Comparison of ENCODE assay signal across 27 cellular contexts in genomic region chr20:47597090-47597489, GRCh38.
"Had no signal": no experiment of that assay in that cellular context is flagged by ENCODE, and none has a peak within 500 bp of the region (broad histone marks: within the 10 kb centered on the region; RNA-seq: fewer than 3 reads in every experiment).

No MANE protein-coding gene starts in this region.

- H3K9me3 ChIP-seq: adrenal gland, body of pancreas, esophagus muscularis mucosa, heart left ventricle, mucosa of descending colon, pancreas, psoas muscle, right atrium auricular region, uterus had no signal

- H3K4me1 ChIP-seq: body of pancreas, foreskin keratinocyte, right atrium auricular region, uterus had no signal

- H3K27me3 Mint-ChIP-seq: activated naive CD8-positive, alpha-beta T cell treated with anti-CD3 and anti-CD28 coated beads for 36 hours; stimulated activated naive CD8-positive, alpha-beta T cell treated with anti-CD3 and anti-CD28 coated beads, Interleukin-15, amount 100 ng/mL, for 72 hours; T-cell; type B pancreatic cell had no signal

- H3K4me3 ChIP-seq: adrenal gland, body of pancreas, esophagus muscularis mucosa, heart left ventricle, lung, mucosa of descending colon, pancreas, psoas muscle, right atrium auricular region, uterus had no signal

- DNase-seq: activated CD4-positive, CD25-positive, alpha-beta regulatory T cell treated with anti-CD3 and anti-CD28 coated beads, Interleukin-2, amount 50 U/mL, for 72 hours; activated naive CD4-positive, alpha-beta T cell treated with Interleukin-2 at 50 U/mL for 16 hours; activated naive CD8-positive, alpha-beta T cell treated with anti-CD3 and anti-CD28 coated beads for 36 hours; activated T-cell treated with anti-CD3 and anti-CD28 coated beads, Interleukin-2, amount 50 U/mL, for 72 hours; adrenal gland; aorta; body of pancreas; dermis blood vessel endothelial cell; effector CD4-positive, alpha-beta T cell; foreskin keratinocyte; heart left ventricle; hypothalamus; mucosa of descending colon; pancreas; psoas muscle; stimulated activated CD4-positive, alpha-beta T cell treated with anti-CD3 and anti-CD28 coated beads, Interleukin-15, amount 100 ng/mL, for 24 hours; stimulated activated CD4-positive, alpha-beta T cell treated with anti-CD3 and anti-CD28 coated beads, Interleukin-2, amount 100 ng/mL, for 24 hours; stimulated activated naive CD8-positive, alpha-beta T cell treated with anti-CD3 and anti-CD28 coated beads, Interleukin-15, amount 100 ng/mL, for 72 hours; substantia nigra; T-cell; T-helper 9 cell; uterus had no signal

- H3K9me3 Mint-ChIP-seq: activated T-cell treated with anti-CD3 and anti-CD28 coated beads, Interleukin-2, amount 50 U/mL, for 72 hours; stimulated activated naive CD8-positive, alpha-beta T cell treated with anti-CD3 and anti-CD28 coated beads, Interleukin-15, amount 100 ng/mL, for 72 hours; T-cell had no signal

- H3K27ac Mint-ChIP-seq: activated naive CD8-positive, alpha-beta T cell treated with anti-CD3 and anti-CD28 coated beads for 36 hours; T-cell; type B pancreatic cell had no signal

- H3K27ac ChIP-seq: adrenal gland, body of pancreas, esophagus muscularis mucosa, foreskin keratinocyte, heart left ventricle, pancreas, psoas muscle, right atrium auricular region, uterus, VCaP had no signal

- ATAC-seq: activated T-cell treated with anti-CD3 and anti-CD28 coated beads, Interleukin-2, amount 50 U/mL, for 72 hours; body of pancreas; foreskin keratinocyte; heart left ventricle; mucosa of descending colon; pancreas; psoas muscle; stimulated activated naive CD8-positive, alpha-beta T cell treated with anti-CD3 and anti-CD28 coated beads, Interleukin-15, amount 100 ng/mL, for 72 hours; T-cell had no signal

- H3K27me3 ChIP-seq: adrenal gland, body of pancreas, esophagus muscularis mucosa, foreskin keratinocyte, heart left ventricle, pancreas, right atrium auricular region, uterus had no signal

- H3K4me3 Mint-ChIP-seq: activated naive CD8-positive, alpha-beta T cell treated with anti-CD3 and anti-CD28 coated beads for 36 hours; activated T-cell treated with anti-CD3 and anti-CD28 coated beads, Interleukin-2, amount 50 U/mL, for 72 hours; stimulated activated naive CD8-positive, alpha-beta T cell treated with anti-CD3 and anti-CD28 coated beads, Interleukin-15, amount 100 ng/mL, for 72 hours; T-cell; type B pancreatic cell had no signal
